In the genomic region with DNA sequence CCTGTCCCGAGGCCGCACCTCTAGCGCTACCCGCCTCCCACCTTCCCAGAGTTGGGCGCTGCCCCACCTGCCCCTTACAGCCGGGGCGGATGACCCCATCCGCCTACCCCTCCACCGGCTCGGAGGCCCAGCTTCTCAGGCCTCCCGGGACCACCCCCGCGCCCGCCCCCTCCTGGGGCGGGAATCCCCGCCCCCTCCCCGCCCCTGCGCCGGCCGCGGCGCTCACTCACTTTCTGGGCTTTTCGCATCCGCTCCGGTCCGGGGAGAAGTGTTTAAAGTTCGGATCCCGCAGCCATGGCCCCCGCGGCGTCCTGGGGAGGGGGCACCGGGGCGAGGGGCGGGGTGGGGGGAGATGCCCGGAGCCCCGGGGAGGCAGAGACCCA, we compare ENCODE assay signal across 8 cellular contexts. TPM values are rescaled to one million over a fixed set of nuclear protein-coding genes. Genes with fewer than 3 reads are reported as not detected.
DNase-seq lines count a peak whose midpoint lies in the region; ATAC-seq and TF ChIP-seq lines count a peak whose summit lies in the region.

No MANE protein-coding gene starts in this region.

- H4K20me1 ChIP-seq in SU-DHL-6 (ENCODE audit: low read depth, low read length) = no peaks in the 10 kb centered on the region

- no peaks in the 10 kb centered on the region for H3K27me3 ChIP-seq in SU-DHL-6 (ENCODE audit: low read length)
- H3K27me3 ChIP-seq in esophagus squamous epithelium = peaks cover 39 to 100% (median 59%) of the 10 kb centered on the region in 4 donors
- H3K27me3 ChIP-seq in psoas muscle (ENCODE audit: insufficient read depth in 3 of 3, low read length in 2 of 3) = peaks cover 0 to 91% (median 54%) of the 10 kb centered on the region in 3 donors

- peak overlapping the region; percentile 99 for H3K27ac ChIP-seq in SU-DHL-6 (ENCODE audit: low read depth, low read length)
- no peak overlapping the region for H3K27ac ChIP-seq in esophagus squamous epithelium
- H3K27ac ChIP-seq in psoas muscle = no peak overlapping the region

- DNase-seq in GM12865 (ENCODE audit: low read depth) (no peak), esophagus squamous epithelium (lab: John Stamatoyannopoulos, UW) (no peak), psoas muscle (no peak), AG08395 (ENCODE audit: low spot score) (no peak), cortex of kidney (lab: John Stamatoyannopoulos, UW) (no peak), NCI-H187 treated with DMSO at 0.1 percent for 48 hours (lab: John Stamatoyannopoulos, UW) (no peak), ACHN (no peak)

- intact Hi-C loops in esophagus squamous epithelium (cut with DNase I) (no loop called here), psoas muscle (cut with DNase I) (no loop called here)

- H3K4me1 ChIP-seq in esophagus squamous epithelium (peaks cover 14 to 21% (median 19%) of the 10 kb centered on the region in 3 donors), psoas muscle (peaks cover 5% of the 10 kb centered on the region)

- H3K36me3 ChIP-seq in SU-DHL-6 (ENCODE audit: low read length) (no peaks in the 10 kb centered on the region), esophagus squamous epithelium (no peaks in the 10 kb centered on the region), psoas muscle (ENCODE audit: insufficient read depth in 1 of 2, low read depth in 1 of 2) (no peaks in the 10 kb centered on the region)

- H3K9me3 ChIP-seq in SU-DHL-6 (ENCODE audit: insufficient read depth, low read length) (no peaks in the 10 kb centered on the region), esophagus squamous epithelium (no peaks in the 10 kb centered on the region), psoas muscle (no peaks in the 10 kb centered on the region)

- no peaks in the 10 kb centered on the region for H3K9me2 ChIP-seq in SU-DHL-6 (replicated peaks; ENCODE audit: insufficient read depth, low read length)

- in situ Hi-C loops in ACHN (cut with HindIII; ENCODE audit: low pct_ligation_motif_present, low pct_unique_long_range_greater_than_20kb, low sequenced_read_pairs) = no loop called here

- ATAC-seq in psoas muscle = no peak

- H3K4me3 ChIP-seq in GM12865 (ENCODE audit: low read depth, low read length) = peak overlapping the region; percentile 42
- peak overlapping the region; percentile 69 for H3K4me3 ChIP-seq in SU-DHL-6 (ENCODE audit: insufficient read depth, low read length, poor library complexity, severe bottlenecking)
- H3K4me3 ChIP-seq in esophagus squamous epithelium = peak overlapping the region; percentile 16 to 69 (median 40)
- H3K4me3 ChIP-seq in psoas muscle = peak overlapping the region; percentile 52

- peak overlapping the region; percentile 91 for H3K9ac ChIP-seq in SU-DHL-6 (ENCODE audit: low read length)

- no peak for TF ChIP-seq POLR2A in esophagus squamous epithelium (IDR thresholded peaks at IDR 0.05)

- TF ChIP-seq CTCF in GM12865 (IDR thresholded peaks at IDR 0.05; ENCODE audit: insufficient read depth, low read depth, low read length, missing control alignments) = no peak
- TF ChIP-seq CTCF in SU-DHL-6 (IDR thresholded peaks at IDR 0.05; ENCODE audit: insufficient read depth, low read length, poor library complexity, severe bottlenecking) = no peak
- TF ChIP-seq CTCF in esophagus squamous epithelium (IDR thresholded peaks at IDR 0.05) = no peak
- TF ChIP-seq CTCF in psoas muscle (IDR thresholded peaks at IDR 0.05) = no peak

- peaks cover 8% of the 10 kb centered on the region for H3K79me2 ChIP-seq in SU-DHL-6 (ENCODE audit: insufficient read depth, low read length)

- peaks cover 17% of the 10 kb centered on the region for H3F3A ChIP-seq in SU-DHL-6 (ENCODE audit: insufficient read depth)

- no peak overlapping the region for H2AFZ ChIP-seq in SU-DHL-6 (ENCODE audit: low read depth, low read length, severe bottlenecking)

- peak overlapping the region; percentile 84 for H3K4me2 ChIP-seq in SU-DHL-6 (ENCODE audit: low read depth, low read length, poor library complexity, severe bottlenecking)

- WGBS in esophagus squamous epithelium, 2 donors = 9% methylated on average over 4 to 8 of the region's 36 CpGs
- WGBS in psoas muscle, 3 donors = 3 to 5% (median 4%) methylated on average over 25 to 36 of the region's 36 CpGs

RNA-seq across cellular contexts. Expression of a gene that starts 0.4 kb away (rescaled TPM):
- total RNA-seq in esophagus squamous epithelium (not detected), psoas muscle (not detected)
- polyA plus RNA-seq in psoas muscle = under 1 TPM in 1 of 3 donors, not detected in 2; 0.03 TPM

RNA-seq across cellular contexts. Expression of a gene that starts 31.3 kb away (rescaled TPM):
- total RNA-seq in esophagus squamous epithelium (100 to 1,000 TPM in 3 of 4 donors, 10 to 100 TPM in 1; 47.4 to 113 (median 103) TPM), psoas muscle (10 to 100 TPM; 48.9 to 65.3 (median 55.9) TPM)
- polyA plus RNA-seq in psoas muscle = 100 to 1,000 TPM in 2 of 3 donors, 10 to 100 TPM in 1; 97.6 to 131 (median 102) TPM

RNA-seq across cellular contexts. Expression of a gene that starts 44.8 kb away (rescaled TPM):
- total RNA-seq in esophagus squamous epithelium = 10 to 100 TPM; 31.0 to 59.5 (median 56.2) TPM
- total RNA-seq in psoas muscle = 10 to 100 TPM; 15.8 to 22.2 (median 21.3) TPM
- 10 to 100 TPM; 20.4 to 28.0 (median 20.7) TPM for polyA plus RNA-seq in psoas muscle

RNA-seq across cellular contexts. Expression of a gene that starts 50.7 kb away (rescaled TPM):
- total RNA-seq in esophagus squamous epithelium (1 to 10 TPM in 2 of 4 donors, not detected in 2; 1.7 to 3.1 TPM), psoas muscle (1 to 10 TPM in 2 of 4 donors, under 1 TPM in 2; 0.30 to 1.4 (median 0.91) TPM)
- 1 to 10 TPM in 1 of 3 donors, under 1 TPM in 2; 0.30 to 1.3 (median 0.87) TPM for polyA plus RNA-seq in psoas muscle
